ENCODE assay signal across 4 cellular contexts in genomic region chrX:102936972-102937371, GRCh38. TPM values are rescaled to one million over a fixed set of nuclear protein-coding genes. Genes with fewer than 3 reads are reported as not detected.
"Had no signal": no experiment of that assay in that cellular context is flagged by ENCODE, and none has a peak within 500 bp of the region (broad histone marks: within the 10 kb centered on the region; RNA-seq: fewer than 3 reads in every experiment).

Gene RAB40AL (plus strand): TSS chrX:102937272. CDS start chrX:102937319, 47 bp downstream.

RNA-seq across cellular contexts. Expression of gene RAB40AL, which starts in this region (rescaled TPM):
- total RNA-seq: dermis blood vessel endothelial cell, epithelial cell of proximal tubule, hepatocyte had no signal
- polyA plus RNA-seq: foreskin keratinocyte had no signal
